Comparison of ENCODE assay signal across 1 cellular context in the genomic region with DNA sequence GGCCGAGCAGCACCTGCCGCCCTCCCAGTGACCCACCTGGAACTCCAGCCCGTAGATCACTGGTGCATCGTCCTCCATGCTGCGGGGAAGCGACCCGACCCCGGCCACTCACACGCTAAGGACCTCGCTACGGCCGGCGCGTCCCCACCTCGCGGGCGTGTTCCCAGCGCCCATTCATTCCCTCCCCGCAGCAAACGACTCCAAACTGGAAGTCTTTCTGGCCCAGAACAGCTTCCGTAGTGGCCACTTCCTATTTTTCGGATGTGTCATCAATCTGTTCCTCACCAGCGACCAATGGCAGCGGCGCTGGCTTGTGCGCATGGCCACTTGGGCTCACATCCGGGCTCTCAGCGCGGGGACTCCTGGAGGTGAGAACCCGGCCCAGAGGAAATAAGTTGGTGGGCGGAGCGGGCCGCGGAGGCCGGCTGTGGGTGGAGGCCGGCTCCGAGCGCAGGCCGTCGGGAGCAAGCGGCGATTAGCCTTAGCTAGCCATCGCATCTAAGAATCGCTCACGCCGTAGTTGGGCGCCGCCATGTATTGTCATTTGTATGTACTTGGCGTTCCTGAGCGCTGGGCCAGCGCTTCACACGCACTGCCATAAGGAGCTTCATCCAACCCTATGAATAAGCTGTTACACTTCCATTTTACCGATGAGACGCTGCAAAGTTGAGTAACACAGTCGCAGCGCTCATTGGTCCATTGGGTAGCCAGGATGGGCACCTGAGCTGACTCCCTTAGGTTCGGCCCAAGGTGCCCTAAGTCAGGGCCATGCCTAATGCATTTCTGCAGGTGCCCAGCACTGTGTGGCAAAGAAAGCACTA.
TF ChIP-seq lines count a peak whose summit lies in the region.

A gene (minus strand): TSS at position 207 of the 821 bp plus-strand sequence. CDS start 129 bp downstream, at position 78.

TF ChIP-seq in HepG2, 621 proteins besides CTCF, POLR2A, EP300 and RAD21 (continued from another document and continues in another):
- TF ChIP-seq, protein P1, sequence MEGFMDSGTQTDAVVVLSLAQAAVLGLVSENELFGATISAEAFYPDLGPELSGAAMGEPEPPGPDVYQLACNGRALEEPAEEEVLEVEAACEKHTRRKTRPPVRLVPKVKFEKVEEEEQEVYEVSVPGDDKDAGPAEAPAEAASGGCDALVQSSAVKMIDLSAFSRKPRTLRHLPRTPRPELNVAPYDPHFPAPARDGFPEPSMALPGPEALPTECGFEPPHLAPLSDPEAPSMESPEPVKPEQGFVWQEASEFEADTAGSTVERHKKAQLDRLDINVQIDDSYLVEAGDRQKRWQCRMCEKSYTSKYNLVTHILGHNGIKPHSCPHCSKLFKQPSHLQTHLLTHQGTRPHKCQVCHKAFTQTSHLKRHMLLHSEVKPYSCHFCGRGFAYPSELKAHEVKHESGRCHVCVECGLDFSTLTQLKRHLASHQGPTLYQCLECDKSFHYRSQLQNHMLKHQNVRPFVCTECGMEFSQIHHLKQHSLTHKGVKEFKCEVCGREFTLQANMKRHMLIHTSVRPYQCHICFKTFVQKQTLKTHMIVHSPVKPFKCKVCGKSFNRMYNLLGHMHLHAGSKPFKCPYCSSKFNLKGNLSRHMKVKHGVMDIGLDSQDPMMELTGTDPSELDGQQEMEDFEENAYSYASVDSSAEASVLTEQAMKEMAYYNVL (CRISPR knock-in tag; IDR thresholded peaks at IDR 0.05; ENCODE audit: borderline replicate concordance): no peak; the same call in 1 of the 2 replicates
- TF ChIP-seq ZNF430 (CRISPR knock-in tag; IDR thresholded peaks at IDR 0.05) (peak; percentile 97; the same call in 1 of the 2 replicates), MTF2 (CRISPR knock-in tag; IDR thresholded peaks at IDR 0.05; ENCODE audit: borderline replicate concordance) (peak; percentile 55; the same call in 1 of the 2 replicates), MED8 (CRISPR knock-in tag; IDR thresholded peaks at IDR 0.05; ENCODE audit: insufficient replicate concordance) (peak; percentile 22), MXD4 (CRISPR knock-in tag; IDR thresholded peaks at IDR 0.05) (peak; percentile 93), ZIK1 (CRISPR knock-in tag; IDR thresholded peaks at IDR 0.05; ENCODE audit: borderline replicate concordance, low read depth) (no peak; the same call in 1 of the 2 replicates), KDM3A (CRISPR knock-in tag; IDR thresholded peaks at IDR 0.05; ENCODE audit: low read depth) (peak; percentile 97), ZMYM3 (CRISPR knock-in tag; IDR thresholded peaks at IDR 0.05) (peak; percentile 87), PHF5A (CRISPR knock-in tag; IDR thresholded peaks at IDR 0.05; ENCODE audit: low read depth, unreplicated experiment) (peak; percentile 88), ESRRA (CRISPR knock-in tag; IDR thresholded peaks at IDR 0.05; ENCODE audit: low read depth) (peak; percentile 80), ZBTB42 (CRISPR knock-in tag; IDR thresholded peaks at IDR 0.05) (0 out of 2 replicates have a peak, but pooled peaks have one; percentile 18), ZNF205 (CRISPR knock-in tag; IDR thresholded peaks at IDR 0.05) (peak; percentile 77), ZMYM4 (CRISPR knock-in tag; IDR thresholded peaks at IDR 0.05) (peak; percentile 99), MBD4 (IDR thresholded peaks at IDR 0.05; ENCODE audit: borderline replicate concordance, low read length) (no peak), ZNF713 (CRISPR knock-in tag; IDR thresholded peaks at IDR 0.05) (peak; percentile 68; the same call in 1 of the 2 replicates), RCOR2 (CRISPR knock-in tag; IDR thresholded peaks at IDR 0.05) (no peak; the same call in 1 of the 2 replicates), ZFP82 (CRISPR knock-in tag; IDR thresholded peaks at IDR 0.05; ENCODE audit: borderline replicate concordance) (0 out of 2 replicates have a peak, but pooled peaks have one; percentile 39), HMG20A (CRISPR knock-in tag; IDR thresholded peaks at IDR 0.05; ENCODE audit: borderline replicate concordance) (peak; percentile 6; the same call in 1 of the 2 replicates), HNF4A (CRISPR knock-in tag; IDR thresholded peaks at IDR 0.05) (no peak; the same call in 1 of the 2 replicates), FIP1L1 (IDR thresholded peaks at IDR 0.05; ENCODE audit: borderline replicate concordance, insufficient read depth, low read depth, low read length) (peak; percentile 66; the same call in 1 of the 2 replicates), HES4 (CRISPR knock-in tag; IDR thresholded peaks at IDR 0.05; ENCODE audit: borderline replicate concordance) (0 out of 2 replicates have a peak, but pooled peaks have one; percentile 24), ZFY (CRISPR knock-in tag; IDR thresholded peaks at IDR 0.05) (peak; percentile 96), CHD2 (IDR thresholded peaks at IDR 0.05; ENCODE audit: low read depth, low read length) (0 out of 2 replicates have a peak, but pooled peaks have one; percentile 28)
- TF ChIP-seq, protein P2, sequence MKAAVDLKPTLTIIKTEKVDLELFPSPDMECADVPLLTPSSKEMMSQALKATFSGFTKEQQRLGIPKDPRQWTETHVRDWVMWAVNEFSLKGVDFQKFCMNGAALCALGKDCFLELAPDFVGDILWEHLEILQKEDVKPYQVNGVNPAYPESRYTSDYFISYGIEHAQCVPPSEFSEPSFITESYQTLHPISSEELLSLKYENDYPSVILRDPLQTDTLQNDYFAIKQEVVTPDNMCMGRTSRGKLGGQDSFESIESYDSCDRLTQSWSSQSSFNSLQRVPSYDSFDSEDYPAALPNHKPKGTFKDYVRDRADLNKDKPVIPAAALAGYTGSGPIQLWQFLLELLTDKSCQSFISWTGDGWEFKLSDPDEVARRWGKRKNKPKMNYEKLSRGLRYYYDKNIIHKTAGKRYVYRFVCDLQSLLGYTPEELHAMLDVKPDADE (CRISPR knock-in tag; IDR thresholded peaks at IDR 0.05): no peak
- TF ChIP-seq, protein P3, sequence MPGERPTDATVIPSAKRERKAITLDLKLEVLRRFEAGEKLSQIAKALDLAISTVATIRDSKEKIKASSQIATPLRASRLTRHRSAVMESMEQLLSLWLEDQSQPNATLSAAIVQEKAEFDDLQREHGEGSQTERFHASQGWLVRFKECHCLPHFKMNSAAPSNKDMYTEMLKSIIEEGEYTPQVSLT (CRISPR knock-in tag; IDR thresholded peaks at IDR 0.05; ENCODE audit: borderline replicate concordance, low read depth): no peak
- TF ChIP-seq, protein P4, sequence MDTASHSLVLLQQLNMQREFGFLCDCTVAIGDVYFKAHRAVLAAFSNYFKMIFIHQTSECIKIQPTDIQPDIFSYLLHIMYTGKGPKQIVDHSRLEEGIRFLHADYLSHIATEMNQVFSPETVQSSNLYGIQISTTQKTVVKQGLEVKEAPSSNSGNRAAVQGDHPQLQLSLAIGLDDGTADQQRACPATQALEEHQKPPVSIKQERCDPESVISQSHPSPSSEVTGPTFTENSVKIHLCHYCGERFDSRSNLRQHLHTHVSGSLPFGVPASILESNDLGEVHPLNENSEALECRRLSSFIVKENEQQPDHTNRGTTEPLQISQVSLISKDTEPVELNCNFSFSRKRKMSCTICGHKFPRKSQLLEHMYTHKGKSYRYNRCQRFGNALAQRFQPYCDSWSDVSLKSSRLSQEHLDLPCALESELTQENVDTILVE (CRISPR knock-in tag; IDR thresholded peaks at IDR 0.05): peak; percentile 95
- TF ChIP-seq, protein P5, sequence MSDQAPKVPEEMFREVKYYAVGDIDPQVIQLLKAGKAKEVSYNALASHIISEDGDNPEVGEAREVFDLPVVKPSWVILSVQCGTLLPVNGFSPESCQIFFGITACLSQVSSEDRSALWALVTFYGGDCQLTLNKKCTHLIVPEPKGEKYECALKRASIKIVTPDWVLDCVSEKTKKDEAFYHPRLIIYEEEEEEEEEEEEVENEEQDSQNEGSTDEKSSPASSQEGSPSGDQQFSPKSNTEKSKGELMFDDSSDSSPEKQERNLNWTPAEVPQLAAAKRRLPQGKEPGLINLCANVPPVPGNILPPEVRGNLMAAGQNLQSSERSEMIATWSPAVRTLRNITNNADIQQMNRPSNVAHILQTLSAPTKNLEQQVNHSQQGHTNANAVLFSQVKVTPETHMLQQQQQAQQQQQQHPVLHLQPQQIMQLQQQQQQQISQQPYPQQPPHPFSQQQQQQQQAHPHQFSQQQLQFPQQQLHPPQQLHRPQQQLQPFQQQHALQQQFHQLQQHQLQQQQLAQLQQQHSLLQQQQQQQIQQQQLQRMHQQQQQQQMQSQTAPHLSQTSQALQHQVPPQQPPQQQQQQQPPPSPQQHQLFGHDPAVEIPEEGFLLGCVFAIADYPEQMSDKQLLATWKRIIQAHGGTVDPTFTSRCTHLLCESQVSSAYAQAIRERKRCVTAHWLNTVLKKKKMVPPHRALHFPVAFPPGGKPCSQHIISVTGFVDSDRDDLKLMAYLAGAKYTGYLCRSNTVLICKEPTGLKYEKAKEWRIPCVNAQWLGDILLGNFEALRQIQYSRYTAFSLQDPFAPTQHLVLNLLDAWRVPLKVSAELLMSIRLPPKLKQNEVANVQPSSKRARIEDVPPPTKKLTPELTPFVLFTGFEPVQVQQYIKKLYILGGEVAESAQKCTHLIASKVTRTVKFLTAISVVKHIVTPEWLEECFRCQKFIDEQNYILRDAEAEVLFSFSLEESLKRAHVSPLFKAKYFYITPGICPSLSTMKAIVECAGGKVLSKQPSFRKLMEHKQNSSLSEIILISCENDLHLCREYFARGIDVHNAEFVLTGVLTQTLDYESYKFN (CRISPR knock-in tag; conservative IDR thresholded peaks at IDR 0.05): peak; percentile 75
- TF ChIP-seq, protein P6, sequence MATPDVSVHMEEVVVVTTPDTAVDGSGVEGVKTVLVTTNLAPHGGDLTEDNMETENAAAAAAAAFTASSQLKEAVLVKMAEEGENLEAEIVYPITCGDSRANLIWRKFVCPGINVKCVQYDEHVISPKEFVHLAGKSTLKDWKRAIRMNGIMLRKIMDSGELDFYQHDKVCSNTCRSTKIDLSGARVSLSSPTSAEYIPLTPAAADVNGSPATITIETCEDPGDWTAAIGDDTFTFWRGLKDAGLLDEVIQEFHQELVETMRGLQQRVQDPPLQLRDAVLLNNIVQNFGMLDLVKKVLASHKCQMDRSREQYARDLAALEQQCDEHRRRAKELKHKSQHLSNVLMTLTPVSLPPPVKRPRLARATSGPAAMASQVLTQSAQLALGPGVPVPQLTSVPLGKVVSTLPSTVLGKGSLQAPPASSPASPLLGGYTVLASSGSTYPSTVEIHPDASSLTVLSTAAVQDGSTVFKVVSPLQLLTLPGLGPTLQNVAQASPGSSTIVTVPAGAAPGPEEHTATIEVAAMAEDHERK (CRISPR knock-in tag; IDR thresholded peaks at IDR 0.05; ENCODE audit: low read depth): peak; percentile 57; the same call in 1 of the 2 replicates
- TF ChIP-seq, protein P7, sequence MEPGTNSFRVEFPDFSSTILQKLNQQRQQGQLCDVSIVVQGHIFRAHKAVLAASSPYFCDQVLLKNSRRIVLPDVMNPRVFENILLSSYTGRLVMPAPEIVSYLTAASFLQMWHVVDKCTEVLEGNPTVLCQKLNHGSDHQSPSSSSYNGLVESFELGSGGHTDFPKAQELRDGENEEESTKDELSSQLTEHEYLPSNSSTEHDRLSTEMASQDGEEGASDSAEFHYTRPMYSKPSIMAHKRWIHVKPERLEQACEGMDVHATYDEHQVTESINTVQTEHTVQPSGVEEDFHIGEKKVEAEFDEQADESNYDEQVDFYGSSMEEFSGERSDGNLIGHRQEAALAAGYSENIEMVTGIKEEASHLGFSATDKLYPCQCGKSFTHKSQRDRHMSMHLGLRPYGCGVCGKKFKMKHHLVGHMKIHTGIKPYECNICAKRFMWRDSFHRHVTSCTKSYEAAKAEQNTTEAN (CRISPR knock-in tag; conservative IDR thresholded peaks at IDR 0.05): no peak
- TF ChIP-seq, protein P8, sequence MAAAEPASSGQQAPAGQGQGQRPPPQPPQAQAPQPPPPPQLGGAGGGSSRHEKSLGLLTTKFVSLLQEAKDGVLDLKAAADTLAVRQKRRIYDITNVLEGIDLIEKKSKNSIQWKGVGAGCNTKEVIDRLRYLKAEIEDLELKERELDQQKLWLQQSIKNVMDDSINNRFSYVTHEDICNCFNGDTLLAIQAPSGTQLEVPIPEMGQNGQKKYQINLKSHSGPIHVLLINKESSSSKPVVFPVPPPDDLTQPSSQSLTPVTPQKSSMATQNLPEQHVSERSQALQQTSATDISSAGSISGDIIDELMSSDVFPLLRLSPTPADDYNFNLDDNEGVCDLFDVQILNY (CRISPR knock-in tag; conservative IDR thresholded peaks at IDR 0.05): no peak
- TF ChIP-seq, protein P9, sequence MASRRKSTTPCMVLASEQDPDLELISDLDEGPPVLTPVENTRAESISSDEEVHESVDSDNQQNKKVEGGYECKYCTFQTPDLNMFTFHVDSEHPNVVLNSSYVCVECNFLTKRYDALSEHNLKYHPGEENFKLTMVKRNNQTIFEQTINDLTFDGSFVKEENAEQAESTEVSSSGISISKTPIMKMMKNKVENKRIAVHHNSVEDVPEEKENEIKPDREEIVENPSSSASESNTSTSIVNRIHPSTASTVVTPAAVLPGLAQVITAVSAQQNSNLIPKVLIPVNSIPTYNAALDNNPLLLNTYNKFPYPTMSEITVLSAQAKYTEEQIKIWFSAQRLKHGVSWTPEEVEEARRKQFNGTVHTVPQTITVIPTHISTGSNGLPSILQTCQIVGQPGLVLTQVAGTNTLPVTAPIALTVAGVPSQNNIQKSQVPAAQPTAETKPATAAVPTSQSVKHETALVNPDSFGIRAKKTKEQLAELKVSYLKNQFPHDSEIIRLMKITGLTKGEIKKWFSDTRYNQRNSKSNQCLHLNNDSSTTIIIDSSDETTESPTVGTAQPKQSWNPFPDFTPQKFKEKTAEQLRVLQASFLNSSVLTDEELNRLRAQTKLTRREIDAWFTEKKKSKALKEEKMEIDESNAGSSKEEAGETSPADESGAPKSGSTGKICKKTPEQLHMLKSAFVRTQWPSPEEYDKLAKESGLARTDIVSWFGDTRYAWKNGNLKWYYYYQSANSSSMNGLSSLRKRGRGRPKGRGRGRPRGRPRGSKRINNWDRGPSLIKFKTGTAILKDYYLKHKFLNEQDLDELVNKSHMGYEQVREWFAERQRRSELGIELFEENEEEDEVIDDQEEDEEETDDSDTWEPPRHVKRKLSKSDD (CRISPR knock-in tag; IDR thresholded peaks at IDR 0.05; ENCODE audit: low read depth): peak; percentile 71
